In the genomic region with DNA sequence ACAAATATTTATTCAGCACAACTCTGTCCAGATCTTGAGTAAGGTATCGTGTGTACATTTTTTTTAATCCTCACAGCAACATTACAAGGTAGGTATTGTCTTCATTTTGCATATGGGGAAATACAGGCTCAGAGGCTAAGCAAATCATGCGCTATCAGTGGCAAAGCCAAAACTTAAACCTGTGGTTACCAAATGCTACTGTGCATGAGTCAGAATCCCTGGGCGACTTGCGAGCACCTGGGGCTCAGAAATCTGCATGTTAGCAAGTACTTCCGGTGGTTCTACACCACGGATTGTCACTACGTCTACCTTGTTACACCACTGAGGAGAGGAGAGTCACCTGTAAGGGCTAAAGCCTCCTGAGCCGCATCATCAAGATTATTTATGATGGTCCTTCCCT, we compare ENCODE assay signal across 10 cellular contexts. TPM values are rescaled to one million over a fixed set of nuclear protein-coding genes. Genes with fewer than 3 reads are reported as not detected.
DNase-seq lines count a peak whose midpoint lies in the region; ATAC-seq and TF ChIP-seq lines count a peak whose summit lies in the region.
"Had no signal": no experiment of that assay in that cellular context is flagged by ENCODE, and none has a peak within 500 bp of the region (broad histone marks: within the 10 kb centered on the region; RNA-seq: fewer than 3 reads in every experiment).

No MANE protein-coding gene starts in this region.

- intact Hi-C loops in CD4-positive, alpha-beta memory T cell (cut with micrococcal nuclease), result loop anchor here (1.0 to 2.0 kb wide), 6 partner anchors 8 to 85 kb away; a partner anchor contains a TSS

- POLR2A ChIA-PET in CD4-positive, alpha-beta memory T cell (lab: Charles Lee; ENCODE audit: partially characterized antibody), result interaction anchor here (0.5 to 3.2 kb wide), 4 partner anchors 20 to 77 kb away, joined by 3 to 12 read pairs (median 5); a partner anchor contains a TSS

- ATAC-seq in GM21576 (IDR thresholded peaks at IDR 0.05; ENCODE audit: unreplicated experiment), result peak; percentile 89
- peak; percentile 94 to 98 for ATAC-seq in activated naive CD4-positive, alpha-beta T cell treated with anti-CD3 and anti-CD28 coated beads, Interleukin-2, amount 50 U/mL, for 72 hours

- peaks cover 91 to 92% of the 10 kb centered on the region in 2 donors for H3K36me3 Mint-ChIP-seq in CD4-positive, alpha-beta memory T cell
- peaks cover 57 to 65% of the 10 kb centered on the region in 2 donors for H3K36me3 Mint-ChIP-seq in activated naive CD4-positive, alpha-beta T cell treated with anti-CD3 and anti-CD28 coated beads, Interleukin-2, amount 50 U/mL, for 72 hours
- H3K36me3 Mint-ChIP-seq in mesothelial cell of epicardium, result no peaks in the 10 kb centered on the region

- H3K27ac ChIP-seq in CD4-positive, alpha-beta memory T cell (ENCODE audit: low read depth, low read length), result peak overlapping the region; percentile 60
- H3K27ac ChIP-seq: BLaER1 treated with 17β-estradiol and CSF1 and Interleukin-3, amounts not matched to agents 10 nM and 100 nM had no signal

- H3K4me1 Mint-ChIP-seq in CD4-positive, alpha-beta memory T cell, result peaks cover 28 to 60% (median 43%) of the 10 kb centered on the region in 4 donors
- H3K4me1 Mint-ChIP-seq in mesothelial cell of epicardium, result peaks cover 27% of the 10 kb centered on the region

- CTCF ChIA-PET in CD4-positive, alpha-beta memory T cell (lab: Charles Lee; ENCODE audit: partially characterized antibody), result interaction anchor here (1.4 to 2.7 kb wide), 3 partner anchors 13 to 85 kb away, joined by 5 to 19 read pairs (median 8); no protein-coding TSS in a partner anchor

- peak overlapping the region in 7 of 8 donors; percentile 2 to 78 (median 11) for H3K4me3 Mint-ChIP-seq in CD4-positive, alpha-beta memory T cell
- no peak overlapping the region for H3K4me3 Mint-ChIP-seq in mesothelial cell of epicardium
- H3K4me3 Mint-ChIP-seq: nephron had no signal

- H3K27me3 Mint-ChIP-seq in CD4-positive, alpha-beta memory T cell, result no peaks in the 10 kb centered on the region
- H3K27me3 Mint-ChIP-seq in mesothelial cell of epicardium (ENCODE audit: low read depth), result peaks cover 5% of the 10 kb centered on the region

- no peak for TF ChIP-seq CTCF in mesothelial cell of epicardium (IDR thresholded peaks at IDR 0.05; ENCODE audit: unreplicated experiment)

- H3K36me3 ChIP-seq in CD4-positive, alpha-beta memory T cell (ENCODE audit: insufficient read depth, low read length), result peaks cover 93% of the 10 kb centered on the region

- H3K4me1 ChIP-seq in CD4-positive, alpha-beta memory T cell (ENCODE audit: insufficient read depth, low read length), result peaks cover 51% of the 10 kb centered on the region
- H3K4me1 ChIP-seq: BLaER1 treated with 17β-estradiol and CSF1 and Interleukin-3, amounts not matched to agents 10 nM and 100 nM had no signal

- H3K9me3 ChIP-seq in CD4-positive, alpha-beta memory T cell (ENCODE audit: control insufficient read depth in 1 of 2, low read length in 2 of 2), result no peaks in the 10 kb centered on the region

- H3K27ac Mint-ChIP-seq in CD4-positive, alpha-beta memory T cell, result peak overlapping the region; percentile 82 to 97 (median 92)
- peak overlapping the region; percentile 20 to 75 for H3K27ac Mint-ChIP-seq in activated naive CD4-positive, alpha-beta T cell treated with anti-CD3 and anti-CD28 coated beads, Interleukin-2, amount 50 U/mL, for 72 hours
- H3K27ac Mint-ChIP-seq in mesothelial cell of epicardium, result no peak overlapping the region

- no peak overlapping the region for H3K4me3 ChIP-seq in CD4-positive, alpha-beta memory T cell (ENCODE audit: low read length in 2 of 2)
- H3K4me3 ChIP-seq: BLaER1 treated with 17β-estradiol and CSF1 and Interleukin-3, amounts not matched to agents 10 nM and 100 nM had no signal

- peak; percentile 72 to 93 (median 79) for DNase-seq in CD4-positive, alpha-beta memory T cell
- DNase-seq in NAMALWA (ENCODE audit: low spot score) (peak; percentile 18), RKO (ENCODE audit: low spot score) (no peak), mesothelial cell of epicardium (ENCODE audit: low spot score in 2 of 2, unreplicated experiment in 2 of 2) (no peak), T1000 (lab: John Stamatoyannopoulos, UW) (no peak)
- peak; percentile 60 to 72 for DNase-seq in activated naive CD4-positive, alpha-beta T cell treated with anti-CD3 and anti-CD28 coated beads, Interleukin-2, amount 50 U/mL, for 72 hours (ENCODE audit: low spot score in 2 of 2)
- peak; percentile 51 for DNase-seq in stimulated activated CD8-positive, alpha-beta memory T cell treated with anti-CD3 and anti-CD28 coated beads, Interleukin-12 subunit alpha, Interleukin-12 subunit beta, amount 100 ng/mL, for 4 hours (ENCODE audit: low read depth)

- H3K27me3 ChIP-seq in CD4-positive, alpha-beta memory T cell (ENCODE audit: insufficient read depth, low read length), result no peaks in the 10 kb centered on the region
- H3K27me3 ChIP-seq: BLaER1 treated with 17β-estradiol and CSF1 and Interleukin-3, amounts not matched to agents 10 nM and 100 nM had no signal

- H3K9me3 Mint-ChIP-seq in CD4-positive, alpha-beta memory T cell, result no peaks in the 10 kb centered on the region
- H3K9me3 Mint-ChIP-seq in activated naive CD4-positive, alpha-beta T cell treated with anti-CD3 and anti-CD28 coated beads, Interleukin-2, amount 50 U/mL, for 72 hours, result no peaks in the 10 kb centered on the region
- no peaks in the 10 kb centered on the region for H3K9me3 Mint-ChIP-seq in mesothelial cell of epicardium
- H3K9me3 Mint-ChIP-seq: nephron had no signal

RNA-seq across cellular contexts. Expression of a gene that starts 21.3 kb away (rescaled TPM):
- not detected for total RNA-seq in CD4-positive, alpha-beta memory T cell
- 1 to 10 TPM in 1 of 2 donors, not detected in 1; 2.4 TPM for polyA plus RNA-seq in CD4-positive, alpha-beta memory T cell
- total RNA-seq in activated naive CD4-positive, alpha-beta T cell treated with anti-CD3 and anti-CD28 coated beads, Interleukin-2, amount 50 U/mL, for 72 hours, result not detected
- not detected in 3 replicates for total RNA-seq in mesothelial cell of epicardium

RNA-seq across cellular contexts. Expression of a gene that starts 43.5 kb away (rescaled TPM):
- total RNA-seq in CD4-positive, alpha-beta memory T cell, result 100 to 1,000 TPM; 291 to 318 TPM
- polyA plus RNA-seq in CD4-positive, alpha-beta memory T cell, result 100 to 1,000 TPM; 117 to 259 TPM
- total RNA-seq in activated naive CD4-positive, alpha-beta T cell treated with anti-CD3 and anti-CD28 coated beads, Interleukin-2, amount 50 U/mL, for 72 hours, result 100 to 1,000 TPM; 173 to 194 TPM
- not detected in 3 replicates for total RNA-seq in mesothelial cell of epicardium

Comparison
In these comparisons a context has a peak if more than half of its experiments do, and no peak if none do; other contexts are left out.
1. DNase-seq: peak in CD4-positive, alpha-beta memory T cell (5 of 5), NAMALWA (single experiment), activated naive CD4-positive, alpha-beta T cell treated with anti-CD3 and anti-CD28 coated beads, Interleukin-2, amount 50 U/mL, for 72 hours (2 of 2) and stimulated activated CD8-positive, alpha-beta memory T cell treated with anti-CD3 and anti-CD28 coated beads, Interleukin-12 subunit alpha, Interleukin-12 subunit beta, amount 100 ng/mL, for 4 hours (single experiment); none in RKO (single experiment), mesothelial cell of epicardium (0 of 2) and T1000 (single experiment).
2. RNA of a gene that starts 43.5 kb away (total RNA-seq): 291 to 318 TPM in CD4-positive, alpha-beta memory T cell and 173 to 194 TPM in activated naive CD4-positive, alpha-beta T cell treated with anti-CD3 and anti-CD28 coated beads, Interleukin-2, amount 50 U/mL, for 72 hours; not detected in mesothelial cell of epicardium; every median in the first group is over 100 times any median in the second.